ENCODE assay signal across 12 cellular contexts in genomic region chr10:118729200-118729599, GRCh38. TPM values are rescaled to one million over a fixed set of nuclear protein-coding genes. Genes with fewer than 3 reads are reported as not detected.
DNase-seq lines count a peak whose midpoint lies in the region; ATAC-seq, FAIRE-seq and TF ChIP-seq lines count a peak whose summit lies in the region.
"Had no signal": no experiment of that assay in that cellular context is flagged by ENCODE, and none has a peak within 500 bp of the region (broad histone marks: within the 10 kb centered on the region; RNA-seq: fewer than 3 reads in every experiment).

No MANE protein-coding gene starts in this region.

- BruUV-seq in HepG2 (replicated peaks; lab: Mats Ljungman, UMichigan) (no TSS peak), endothelial cell of umbilical vein (replicated peaks; lab: Mats Ljungman, UMichigan) (TSS peak; percentile 64)

- H3K4me1 ChIP-seq in liver (ENCODE audit: control insufficient read depth in 4 of 4, insufficient read depth in 4 of 4, low read length in 3 of 4) (peaks cover 6 to 21% (median 14%) of the 10 kb centered on the region in 4 donors), HepG2 (ENCODE audit: insufficient read depth, low read length) (peaks cover 27% of the 10 kb centered on the region), SK-N-SH (ENCODE audit: control insufficient read depth in 1 of 2, insufficient read depth in 2 of 2, low read depth in 1 of 2, low read length in 1 of 2) (peaks cover 0 to 28% of the 10 kb centered on the region in 2 experiments; a peak in 2 of 4 replicates), endothelial cell of umbilical vein (ENCODE audit: control insufficient read depth, extremely low read depth, insufficient read depth, low read length) (peaks cover 21% of the 10 kb centered on the region), upper lobe of left lung (peaks cover 42 to 66% (median 50%) of the 10 kb centered on the region in 4 donors), uterus (peaks cover 0 to 9% of the 10 kb centered on the region in 2 donors)

- in situ Hi-C loops in HepG2 (cut with HindIII; ENCODE audit: extremely low pct_ligation_motif_present, low pct_unique_long_range_greater_than_20kb): no loop called here

- H3K4me3 ChIP-seq in liver (ENCODE audit: low read depth in 1 of 3, low read length in 3 of 3) (no peak overlapping the region), HepG2 (replicated peaks in 1 of 3; ENCODE audit: insufficient read depth in 1 of 3, low read depth in 2 of 3, low read length in 3 of 3) (no peak overlapping the region), SK-N-SH (ENCODE audit: low read depth in 2 of 2, low read length in 1 of 2) (no peak overlapping the region), endothelial cell of umbilical vein (replicated peaks in 1 of 3; ENCODE audit: insufficient read depth in 1 of 3, low read depth in 1 of 3, low read length in 3 of 3) (no peak overlapping the region), upper lobe of left lung (no peak overlapping the region), uterus (no peak overlapping the region)
- H3K4me3 ChIP-seq: ovary had no signal

- intact Hi-C loops in HepG2 (cut with micrococcal nuclease; ENCODE audit: unreplicated experiment): no loop called here
- intact Hi-C loops in endothelial cell of umbilical vein (cut with micrococcal nuclease): loop anchor here (1.0 kb wide), 1 partner anchor 26 kb away; no protein-coding TSS in a partner anchor
- intact Hi-C loops in head of caudate nucleus (cut with DNase I): no loop called here
- intact Hi-C loops in uterus (cut with DNase I; ENCODE audit: low total_unique reads): no loop called here

- H4K20me1 ChIP-seq in HepG2 (ENCODE audit: insufficient read depth, low read length) (peaks cover 10% of the 10 kb centered on the region), SK-N-SH (ENCODE audit: insufficient read depth) (peaks cover 38% of the 10 kb centered on the region), endothelial cell of umbilical vein (replicated peaks; ENCODE audit: control insufficient read depth, extremely low read depth, insufficient read depth, low read length) (peaks cover 8% of the 10 kb centered on the region)

- no peaks in the 10 kb centered on the region for H3F3A ChIP-seq in SK-N-SH (replicated peaks; ENCODE audit: insufficient read depth)

- no peak for TF ChIP-seq POLR2A in HepG2 (IDR thresholded peaks at IDR 0.05; ENCODE audit: insufficient read depth in 1 of 2, low read depth in 2 of 2, low read length in 2 of 2)
- TF ChIP-seq POLR2A in endothelial cell of umbilical vein (IDR thresholded peaks at IDR 0.05; ENCODE audit: low read depth, low read length): no peak
- no peak for TF ChIP-seq POLR2A in upper lobe of left lung (IDR thresholded peaks at IDR 0.05)
- TF ChIP-seq POLR2A in uterus (IDR thresholded peaks at IDR 0.05): no peak

- TF ChIP-seq CTCF in liver (IDR thresholded peaks at IDR 0.05; ENCODE audit: low read depth, low read length, missing input control) (no peak), HepG2 (CRISPR knock-in tag; IDR thresholded peaks at IDR 0.05) (no peak), SK-N-SH (IDR thresholded peaks at IDR 0.05) (no peak), endothelial cell of umbilical vein (IDR thresholded peaks at IDR 0.05; ENCODE audit: extremely low read depth in 1 of 2, insufficient read depth in 1 of 2, low read depth in 1 of 2, low read length in 2 of 2) (no peak), upper lobe of left lung (IDR thresholded peaks at IDR 0.05) (no peak), uterus (IDR thresholded peaks at IDR 0.05) (no peak)

- no peaks in the 10 kb centered on the region for H3K9me2 ChIP-seq in SK-N-SH

- no peak for DNase-seq in HepG2 (ENCODE audit: low spot score)
- no peak for DNase-seq in SK-N-SH
- DNase-seq in endothelial cell of umbilical vein (ENCODE audit: low read depth, low spot score): no peak
- no peak for DNase-seq in upper lobe of left lung
- DNase-seq in stimulated activated CD4-positive, alpha-beta T cell treated with anti-CD3 and anti-CD28 coated beads, Interleukin-4, amount 100 ng/mL, for 1 hour: no peak
- no peak for DNase-seq in head of caudate nucleus
- DNase-seq in uterus: no peak
- DNase-seq: activated gamma-delta T cell, mesendoderm, NCI-H1930, ovary had no signal

- TF ChIP-seq EP300 in HepG2 (IDR thresholded peaks at IDR 0.05; ENCODE audit: low read depth in 2 of 2, low read length in 2 of 2) (no peak), HepG2 (CRISPR knock-in tag; IDR thresholded peaks at IDR 0.05; ENCODE audit: borderline replicate concordance) (no peak), SK-N-SH (IDR thresholded peaks at IDR 0.05; ENCODE audit: borderline replicate concordance in 1 of 2, low read depth in 1 of 2, low read length in 1 of 2) (peak in 1 of 2 experiments; percentile 60; a peak in 2 of 4 replicates), upper lobe of left lung (IDR thresholded peaks at IDR 0.05) (no peak)

- dilution Hi-C loops in endothelial cell of umbilical vein (cut with MboI; ENCODE audit: extremely low pct_ligation_motif_present, low sequenced_read_pairs): no loop called here

- CTCF ChIA-PET in HepG2 (lab: Yijun Ruan, JAX; ENCODE audit: low intra/inter-chr PET ratio, low total read pairs) (no interaction called here), SK-N-SH (lab: Yijun Ruan, JAX) (interaction anchor here (0.6 to 11.9 kb wide), 4 partner anchors 9 to 161 kb away, joined by 3 to 226 read pairs (median 3); no protein-coding TSS in a partner anchor), endothelial cell of umbilical vein (lab: Charles Lee) (interaction anchor here (1.0 to 3.4 kb wide), 5 partner anchors 8 to 25 kb away, joined by 3 to 18 read pairs (median 6); no protein-coding TSS in a partner anchor)

- H3K27me3 ChIP-seq in liver (ENCODE audit: control insufficient read depth in 4 of 4, insufficient read depth in 4 of 4, low read length in 3 of 4) (no peaks in the 10 kb centered on the region), HepG2 (ENCODE audit: control insufficient read depth in 1 of 2, insufficient read depth in 2 of 2, low read length in 2 of 2) (no peaks in the 10 kb centered on the region), SK-N-SH (ENCODE audit: insufficient read depth) (no peaks in the 10 kb centered on the region), endothelial cell of umbilical vein (ENCODE audit: control insufficient read depth in 2 of 2, insufficient read depth in 2 of 2, low read length in 2 of 2) (no peaks in the 10 kb centered on the region), upper lobe of left lung (no peaks in the 10 kb centered on the region), uterus (no peaks in the 10 kb centered on the region)
- H3K27me3 ChIP-seq: ovary had no signal

- H3K79me2 ChIP-seq in HepG2 (ENCODE audit: insufficient read depth, low read length) (peaks cover 52% of the 10 kb centered on the region), SK-N-SH (ENCODE audit: insufficient read depth) (peaks cover 54% of the 10 kb centered on the region; the same call in 1 of the 2 replicates), endothelial cell of umbilical vein (ENCODE audit: control insufficient read depth, insufficient read depth, low read length) (peaks cover 64% of the 10 kb centered on the region)

- peak overlapping the region; percentile 25 to 29 for H3K9ac ChIP-seq in liver (ENCODE audit: low read depth in 1 of 2, low read length in 2 of 2)
- H3K9ac ChIP-seq in HepG2 (ENCODE audit: insufficient read depth, low read depth, low read length): no peak overlapping the region
- H3K9ac ChIP-seq in SK-N-SH: no peak overlapping the region
- no peak overlapping the region for H3K9ac ChIP-seq in endothelial cell of umbilical vein (replicated peaks; ENCODE audit: extremely low read depth, insufficient read depth, low read length)

- ATAC-seq in HepG2: no peak
- no peak for ATAC-seq in upper lobe of left lung (ENCODE audit: low FRiP score in 2 of 2)

- FAIRE-seq in HepG2 (lab: Jason Lieb, UNC) (no peak), endothelial cell of umbilical vein (lab: Jason Lieb, UNC) (no peak)

- 55% methylated on average over 3 of the region's 3 CpGs for WGBS in liver
- WGBS in HepG2 (ENCODE audit: low lambda C conversion rate): 86% methylated on average over 3 of the region's 3 CpGs
- WGBS in SK-N-SH (ENCODE audit: low lambda C conversion rate): 75% methylated on average over 3 of the region's 3 CpGs
- WGBS in upper lobe of left lung, 2 donors: 58 to 59% methylated on average over 3 of the region's 3 CpGs

- H3K4me2 ChIP-seq in HepG2 (ENCODE audit: low read depth, low read length) (no peak overlapping the region), SK-N-SH (no peak overlapping the region), endothelial cell of umbilical vein (ENCODE audit: insufficient read depth, low read length) (peak overlapping the region; percentile 65)

- TF ChIP-seq RAD21 in liver (IDR thresholded peaks at IDR 0.05) (no peak), HepG2 (CRISPR knock-in tag; IDR thresholded peaks at IDR 0.05) (no peak), SK-N-SH (IDR thresholded peaks at IDR 0.05; ENCODE audit: low read length) (no peak)

- H3K9me1 ChIP-seq in endothelial cell of umbilical vein (replicated peaks; ENCODE audit: control insufficient read depth, extremely low read depth, insufficient read depth, low read length): no peaks in the 10 kb centered on the region

- H3K27ac ChIP-seq in liver (ENCODE audit: low read depth in 1 of 2, low read length in 2 of 2): peak overlapping the region; percentile 28 to 48
- no peak overlapping the region for H3K27ac ChIP-seq in HepG2 (ENCODE audit: extremely low read length, insufficient read depth, low read length)
- H3K27ac ChIP-seq in SK-N-SH (ENCODE audit: low read depth in 2 of 2, low read length in 1 of 2): no peak overlapping the region
- H3K27ac ChIP-seq in endothelial cell of umbilical vein (ENCODE audit: insufficient read depth, low read depth, low read length): peak overlapping the region; percentile 64
- peak overlapping the region; percentile 33 to 74 (median 71) for H3K27ac ChIP-seq in upper lobe of left lung
- peak overlapping the region in 1 of 2 donors; percentile 26 for H3K27ac ChIP-seq in uterus
- H3K27ac ChIP-seq: ovary had no signal

- H2AFZ ChIP-seq in HepG2 (ENCODE audit: low read length) (no peak overlapping the region), SK-N-SH (ENCODE audit: low read depth) (no peak overlapping the region), endothelial cell of umbilical vein (ENCODE audit: low read depth, low read length) (no peak overlapping the region)

- POLR2A ChIA-PET in HepG2 (lab: Yijun Ruan, JAX): no interaction called here
- POLR2A ChIA-PET in SK-N-SH (lab: Yijun Ruan, JAX): interaction anchor here (0.9 kb wide), 1 partner anchor 16 kb away, joined by 3 read pairs; no protein-coding TSS in a partner anchor
- POLR2A ChIA-PET in endothelial cell of umbilical vein (lab: Charles Lee): no interaction called here

- H3K9me3 ChIP-seq in liver (ENCODE audit: control insufficient read depth in 4 of 4, low read length in 3 of 4): no peaks in the 10 kb centered on the region
- H3K9me3 ChIP-seq in HepG2 (ENCODE audit: low read length): no peaks in the 10 kb centered on the region
- H3K9me3 ChIP-seq in SK-N-SH: no peaks in the 10 kb centered on the region
- no peaks in the 10 kb centered on the region for H3K9me3 ChIP-seq in endothelial cell of umbilical vein (replicated peaks; ENCODE audit: control insufficient read depth, insufficient read depth, low read length)
- H3K9me3 ChIP-seq in upper lobe of left lung: no peaks in the 10 kb centered on the region
- H3K9me3 ChIP-seq in uterus: no peaks in the 10 kb centered on the region
- H3K9me3 ChIP-seq: ovary had no signal

- H3K36me3 ChIP-seq in liver (ENCODE audit: control insufficient read depth in 4 of 4, insufficient read depth in 3 of 4, low read depth in 1 of 4, low read length in 3 of 4) (no peaks in the 10 kb centered on the region), HepG2 (replicated peaks in 1 of 2; ENCODE audit: control insufficient read depth in 1 of 2, insufficient read depth in 2 of 2, low read length in 2 of 2) (peaks cover 0 to 28% of the 10 kb centered on the region in 2 experiments; a peak in 3 of 5 replicates), SK-N-SH (replicated peaks in 1 of 2; ENCODE audit: control insufficient read depth in 1 of 2, insufficient read depth in 2 of 2, low read length in 1 of 2) (peaks cover 2 to 4% of the 10 kb centered on the region in 2 experiments), endothelial cell of umbilical vein (ENCODE audit: control insufficient read depth in 2 of 2, extremely low read depth in 1 of 2, insufficient read depth in 2 of 2, low read length in 2 of 2) (no peaks in the 10 kb centered on the region), upper lobe of left lung (no peaks in the 10 kb centered on the region), uterus (no peaks in the 10 kb centered on the region)
- H3K36me3 ChIP-seq: ovary had no signal

RNA-seq across cellular contexts. Expression of gene CACUL1, which starts 25.6 kb away (rescaled TPM):
- total RNA-seq in liver (10 to 100 TPM; 12.8 to 13.5 TPM), HepG2 (2016; rRNA removed; fragmentation: Illumina TruSeq; extraction: Trizol) (31.0 and 43.6 TPM in 2 replicates), endothelial cell of umbilical vein (35.1 and 38.6 TPM in 2 replicates), upper lobe of left lung (10 to 100 TPM; 23.3 to 44.0 (median 38.2) TPM), uterus (10 to 100 TPM; 24.8 to 61.0 (median 29.6) TPM)
- polyA plus RNA-seq in liver (10 to 100 TPM in 1 of 2 donors, 1 to 10 TPM in 1; 3.9 to 15.8 TPM), HepG2 (2011; rRNA removed) (10.6 and 14.2 TPM in 2 replicates), SK-N-SH (2012; rRNA removed) (2.6 and 3.9 TPM in 2 replicates), endothelial cell of umbilical vein (5.0 and 6.0 TPM in 2 replicates)
- 9.3 and 13.6 TPM in 2 replicates for total RNA-seq in HepG2 (2016; cell fraction: cytosol; rRNA removed; fragmentation: Illumina TruSeq; extraction: Trizol; ENCODE audit: low read depth)
- total RNA-seq in HepG2 (2016; cell fraction: insoluble cytoplasmic fraction; rRNA removed; fragmentation: Illumina TruSeq; extraction: Trizol): 29.9 and 40.9 TPM in 2 replicates
- total RNA-seq in HepG2 (2016; cell fraction: membrane; rRNA removed; fragmentation: Illumina TruSeq; extraction: Trizol): 23.6 and 25.5 TPM in 2 replicates
- 35.3 and 37.2 TPM in 2 replicates for total RNA-seq in HepG2 (2016; cell fraction: nucleus; rRNA removed; fragmentation: Illumina TruSeq; extraction: Trizol)
- polyA plus RNA-seq in HepG2 (2011; cell fraction: cytosol; rRNA removed): 3.9 and 5.9 TPM in 2 replicates
- 6.9 and 7.8 TPM in 2 replicates for polyA plus RNA-seq in HepG2 (2011; cell fraction: nucleus; rRNA removed)
- polyA plus RNA-seq in HepG2 (2012): 8.3 and 12.1 TPM in 2 replicates
- polyA plus RNA-seq in HepG2 (2016; cell fraction: cytosol; fragmentation: Illumina TruSeq; extraction: Trizol; ENCODE audit: low read depth): 2.5 and 3.3 TPM in 2 replicates
- polyA plus RNA-seq in HepG2 (2016; cell fraction: insoluble cytoplasmic fraction; fragmentation: Illumina TruSeq; extraction: Trizol; ENCODE audit: low read depth): 18.3 and 18.5 TPM in 2 replicates
- polyA plus RNA-seq in HepG2 (2016; cell fraction: membrane; fragmentation: Illumina TruSeq; extraction: Trizol; ENCODE audit: low read depth): 7.7 and 8.5 TPM in 2 replicates
- polyA plus RNA-seq in HepG2 (2016; cell fraction: nucleus; fragmentation: Illumina TruSeq; extraction: Trizol; ENCODE audit: insufficient read depth, low read depth): 15.3 and 21.2 TPM in 2 replicates
- 11.8 and 27.1 TPM in 2 replicates for polyA minus RNA-seq in HepG2 (2011; rRNA and poly(A)+ RNA removed; ENCODE audit: low replicate concordance)
- 18.8 and 27.1 TPM in 2 replicates for polyA minus RNA-seq in HepG2 (2011; cell fraction: cytosol; rRNA and poly(A)+ RNA removed)
- polyA minus RNA-seq in HepG2 (2011; cell fraction: nucleus; rRNA and poly(A)+ RNA removed): 35.0 and 37.0 TPM in 2 replicates
- 3.9 and 4.2 TPM in 2 replicates for polyA plus RNA-seq in SK-N-SH (2012; cell fraction: cytosol; rRNA removed)
- polyA plus RNA-seq in SK-N-SH (2012; cell fraction: nucleus; rRNA removed): 5.3 and 6.9 TPM in 2 replicates
- 5.0 and 5.6 TPM in 2 replicates for polyA plus RNA-seq in endothelial cell of umbilical vein (2011; cell fraction: cytosol; rRNA removed)
- polyA plus RNA-seq in endothelial cell of umbilical vein (2011; cell fraction: nucleus; rRNA removed): 13.3 and 16.4 TPM in 2 replicates
- polyA plus RNA-seq in endothelial cell of umbilical vein (2012): 19.4 and 19.5 TPM in 2 replicates
- 19.3 and 25.6 TPM in 2 replicates for polyA minus RNA-seq in endothelial cell of umbilical vein
- polyA minus RNA-seq in endothelial cell of umbilical vein (2011; cell fraction: cytosol; rRNA and poly(A)+ RNA removed): 15.9 TPM
- polyA minus RNA-seq in endothelial cell of umbilical vein (2011; cell fraction: nucleus; rRNA and poly(A)+ RNA removed): 33.3 and 34.4 TPM in 2 replicates

Comparison
In these comparisons a context has a peak if more than half of its experiments do, and no peak if none do; other contexts are left out.
1. H3K27ac ChIP-seq: peak in liver (2 of 2), endothelial cell of umbilical vein (single experiment) and upper lobe of left lung (4 of 4); none in HepG2 (single experiment) and SK-N-SH (0 of 2).
2. H3K9ac ChIP-seq: peak in liver (2 of 2); none in HepG2 (single experiment), SK-N-SH (single experiment) and endothelial cell of umbilical vein (single experiment).